In the genomic region with DNA sequence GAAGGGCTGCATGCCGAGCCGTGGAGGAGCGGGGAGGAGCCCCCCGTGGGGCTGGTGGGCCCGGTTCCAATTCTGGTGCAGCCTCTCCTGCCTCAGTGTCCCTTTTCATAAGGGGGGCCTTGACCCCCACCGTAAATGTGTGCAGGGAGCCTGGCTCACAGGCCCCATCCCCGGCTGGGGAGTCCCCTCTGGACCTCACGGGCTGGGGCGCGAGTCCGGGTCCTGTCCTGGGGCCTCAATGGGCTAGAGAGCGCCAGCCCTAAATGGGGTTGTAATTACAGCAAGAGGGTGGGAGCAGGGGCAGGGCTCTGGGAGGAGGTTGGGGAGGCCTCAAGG, we compare ENCODE assay signal across 17 cellular contexts.
DNase-seq lines count a peak whose midpoint lies in the region; ATAC-seq and TF ChIP-seq lines count a peak whose summit lies in the region.
"Had no signal": no experiment of that assay in that cellular context is flagged by ENCODE, and none has a peak within 500 bp of the region (broad histone marks: within the 10 kb centered on the region; RNA-seq: fewer than 3 reads in every experiment).

No MANE protein-coding gene starts in this region.

- H3K27ac ChIP-seq in right lobe of liver = peak overlapping the region in 2 of 3 donors; percentile 89 to 90
- H3K27ac ChIP-seq: BLaER1 treated with 17β-estradiol and CSF1 and Interleukin-3, amounts not matched to agents 10 nM and 100 nM; C4-2B had no signal

- peaks cover 6% of the 10 kb centered on the region for H3K36me3 Mint-ChIP-seq in central memory CD8-positive, alpha-beta T cell (ENCODE audit: insufficient read depth)

- H3K27me3 ChIP-seq in right lobe of liver = no peaks in the 10 kb centered on the region
- H3K27me3 ChIP-seq: BLaER1 treated with 17β-estradiol and CSF1 and Interleukin-3, amounts not matched to agents 10 nM and 100 nM had no signal

- peak overlapping the region; percentile 10 for H3K27ac Mint-ChIP-seq in central memory CD8-positive, alpha-beta T cell (ENCODE audit: low read depth)
- H3K27ac Mint-ChIP-seq: CD8-positive, alpha-beta T cell had no signal

- no peaks in the 10 kb centered on the region for H3K9me3 ChIP-seq in right lobe of liver

- WGBS in right lobe of liver (ENCODE audit: insufficient coverage, low coverage, low lambda C conversion rate, missing lambda C conversion rate) = no CpG with 5 or more reads among the region's 12 CpGs

- no peak for ATAC-seq in central memory CD8-positive, alpha-beta T cell (replicated peaks; ENCODE audit: extremely low read depth, poor library complexity, severe bottlenecking)
- ATAC-seq in right lobe of liver (peak in 1 of 4 donors; percentile 4), GM19397 (IDR thresholded peaks at IDR 0.05; ENCODE audit: unreplicated experiment) (no peak)
- ATAC-seq: CD8-positive, alpha-beta T cell had no signal

- intact Hi-C loops in right lobe of liver (cut with DNase I) = no loop called here

- no peaks in the 10 kb centered on the region for H3K9me3 Mint-ChIP-seq in central memory CD8-positive, alpha-beta T cell
- H3K9me3 Mint-ChIP-seq: CD4-positive, alpha-beta T cell had no signal

- no peak for TF ChIP-seq CTCF in right lobe of liver (IDR thresholded peaks at IDR 0.05)

- H3K36me3 ChIP-seq in right lobe of liver = no peaks in the 10 kb centered on the region

- H3K4me1 Mint-ChIP-seq in central memory CD8-positive, alpha-beta T cell = peaks cover 35% of the 10 kb centered on the region

- TF ChIP-seq POLR2A in right lobe of liver (IDR thresholded peaks at IDR 0.05) = no peak

- H3K27me3 Mint-ChIP-seq in central memory CD8-positive, alpha-beta T cell = no peaks in the 10 kb centered on the region
- H3K27me3 Mint-ChIP-seq: B cell; CD4-positive, alpha-beta T cell had no signal

- H3K4me3 Mint-ChIP-seq in central memory CD8-positive, alpha-beta T cell = no peak overlapping the region
- H3K4me3 Mint-ChIP-seq: B cell; CD4-positive, alpha-beta T cell; CD8-positive, alpha-beta T cell had no signal

- H3K4me1 ChIP-seq in right lobe of liver = peaks cover 0 to 10% (median 2%) of the 10 kb centered on the region in 4 donors
- H3K4me1 ChIP-seq: Caco-2 had no signal

- peak overlapping the region in 2 of 3 donors; percentile 42 to 55 for H3K4me3 ChIP-seq in right lobe of liver
- H3K4me3 ChIP-seq: BLaER1 treated with 17β-estradiol and CSF1 and Interleukin-3, amounts not matched to agents 10 nM and 100 nM had no signal

- DNase-seq in central memory CD8-positive, alpha-beta T cell (ENCODE audit: low spot score in 2 of 2) = no peak
- DNase-seq in right lobe of liver = no peak
- no peak for DNase-seq in activated gamma-delta T cell treated with Interleukin-2 at 50 U/mL for 16 hours
- no peak for DNase-seq in AG08395 (ENCODE audit: low spot score)
- DNase-seq: 8988T; ACHN; AML-193; Caco-2; Calu3; CD4-positive, alpha-beta T cell; CD8-positive, alpha-beta T cell; DMS79 treated with DMSO at 0.1 percent for 48 hours; GF-D8 had no signal
